Comparison of ENCODE assay signal across 16 cellular contexts in the genomic region with DNA sequence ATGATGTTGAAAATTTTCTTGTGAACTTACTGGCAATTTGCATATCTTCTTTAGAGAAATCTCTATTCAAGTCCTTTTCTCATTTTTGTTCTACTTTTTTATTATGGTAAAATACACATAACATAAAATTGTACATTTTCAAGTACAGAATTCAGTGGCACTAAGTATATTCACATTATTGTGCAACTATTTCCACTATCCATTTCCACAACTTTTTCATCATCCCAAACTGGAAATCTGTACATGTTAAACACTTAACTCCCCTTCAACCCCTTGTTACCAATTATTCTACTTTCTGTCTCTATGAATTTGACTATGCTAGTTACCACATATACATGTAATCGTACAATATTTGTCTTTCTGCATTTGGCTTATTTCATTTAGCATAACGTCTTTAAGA.
"Had no signal": no experiment of that assay in that cellular context is flagged by ENCODE, and none has a peak within 500 bp of the region (broad histone marks: within the 10 kb centered on the region; RNA-seq: fewer than 3 reads in every experiment).

No MANE protein-coding gene starts in this region.

- H3K4me3 Mint-ChIP-seq: activated T-helper 1 cell treated with anti-CD3 and anti-CD28 coated beads, Interleukin-12 subunit alpha, Interleukin-12 subunit beta, Interleukin-2, Interleukin-4 antibody, amounts not matched to agents 30 ng/mL and 10 ng/mL and 1 ng/mL, durations not matched to agents 14 hours and 24 hours and 36 hours; naive thymus-derived CD8-positive, alpha-beta T cell; T-helper 2 cell treated with Interferon-gamma antibody and Interleukin-4, amounts not matched to agents 5 μg/mL and 100 μg/mL, for 36 hours had no signal

- DNase-seq: activated CD4-positive, alpha-beta T cell treated with anti-CD3 and anti-CD28 coated beads for 48 hours; activated naive CD4-positive, alpha-beta T cell; foreskin keratinocyte; glutamatergic neuron; hippocampal formation; left cardiac atrium; mesendoderm; naive thymus-derived CD8-positive, alpha-beta T cell; stimulated activated CD4-positive, alpha-beta T cell treated with anti-CD3 and anti-CD28 coated beads, Interleukin-4, amount 100 ng/mL, for 1 hour; thyroid gland had no signal

- ATAC-seq: foreskin keratinocyte; left cardiac atrium; naive thymus-derived CD8-positive, alpha-beta T cell; sciatic nerve had no signal

- FAIRE-seq: astrocyte, islet of Langerhans, TTC549 had no signal

- H3K27ac Mint-ChIP-seq: activated T-helper 1 cell treated with anti-CD3 and anti-CD28 coated beads, Interleukin-12 subunit alpha, Interleukin-12 subunit beta, Interleukin-2, Interleukin-4 antibody, amounts not matched to agents 30 ng/mL and 10 ng/mL and 1 ng/mL, durations not matched to agents 14 hours and 24 hours and 36 hours; T-helper 2 cell treated with Interferon-gamma antibody and Interleukin-4, amounts not matched to agents 5 μg/mL and 100 μg/mL, for 36 hours had no signal

- H3K27me3 Mint-ChIP-seq: naive thymus-derived CD8-positive, alpha-beta T cell had no signal

- H3K9me3 Mint-ChIP-seq: naive thymus-derived CD8-positive, alpha-beta T cell had no signal
